In the genomic region with DNA sequence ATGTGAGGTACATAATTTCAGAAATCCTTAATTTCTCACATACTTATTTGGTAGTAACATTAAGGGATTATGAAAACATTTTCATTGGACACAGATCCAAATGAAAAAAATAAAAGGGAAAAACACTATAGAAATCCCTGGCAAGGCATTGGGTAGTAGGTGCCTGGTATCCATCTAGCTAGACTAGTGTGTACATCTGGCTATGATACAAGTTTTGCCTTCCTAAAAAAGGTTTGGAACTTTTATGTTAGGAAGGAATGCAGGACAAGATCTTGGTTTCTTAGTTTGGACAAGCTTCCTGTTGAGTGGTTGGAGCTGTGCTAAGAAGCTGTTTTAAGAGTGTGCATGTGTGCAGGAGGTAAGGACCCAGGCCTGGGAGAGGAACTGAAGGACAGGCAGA, we compare ENCODE assay signal across 27 cellular contexts.
DNase-seq lines count a peak whose midpoint lies in the region; FAIRE-seq and TF ChIP-seq lines count a peak whose summit lies in the region.
"Had no signal": no experiment of that assay in that cellular context is flagged by ENCODE, and none has a peak within 500 bp of the region (broad histone marks: within the 10 kb centered on the region; RNA-seq: fewer than 3 reads in every experiment).

No MANE protein-coding gene starts in this region.

- no peak overlapping the region for H2AFZ ChIP-seq in keratinocyte (ENCODE audit: control insufficient read depth, low read length)

- no peaks in the 10 kb centered on the region for H4K20me1 ChIP-seq in keratinocyte (ENCODE audit: control insufficient read depth, extremely low read depth, insufficient read depth, low read length)
- H4K20me1 ChIP-seq: BLaER1 had no signal

- H3K4me1 ChIP-seq in keratinocyte (ENCODE audit: control insufficient read depth, extremely low read depth, insufficient read depth, low read length) (peaks cover 8% of the 10 kb centered on the region), muscle layer of colon (ENCODE audit: insufficient read depth, low read length) (peaks cover 54% of the 10 kb centered on the region), rectal smooth muscle tissue (ENCODE audit: control insufficient read depth, insufficient read depth, low read length) (peaks cover 19% of the 10 kb centered on the region), stomach smooth muscle (ENCODE audit: control insufficient read depth, insufficient read depth, low read length) (peaks cover 14% of the 10 kb centered on the region)
- H3K4me1 ChIP-seq: BE2C had no signal

- FAIRE-seq in keratinocyte (lab: Jason Lieb, UNC) = peak; percentile 5
- FAIRE-seq: A204.1, GM12878, GM12892, GM18507 had no signal

- no peaks in the 10 kb centered on the region for H3K79me2 ChIP-seq in keratinocyte (ENCODE audit: control insufficient read depth, insufficient read depth, low read length)

- TF ChIP-seq CTCF in keratinocyte (optimal IDR thresholded peaks at IDR 0.05 in 1 of 3, IDR thresholded peaks at IDR 0.05 in 1 of 3, conservative IDR thresholded peaks at IDR 0.05 in 1 of 3; ENCODE audit: extremely low read depth in 1 of 3, insufficient read depth in 2 of 3, low read length in 3 of 3) = no peak

- no peak overlapping the region for H3K4me3 ChIP-seq in keratinocyte (ENCODE audit: control insufficient read depth in 2 of 3, extremely low read depth in 1 of 3, insufficient read depth in 2 of 3, low read depth in 1 of 3, low read length in 3 of 3)
- H3K4me3 ChIP-seq in muscle layer of colon (ENCODE audit: low read depth in 1 of 2, low read length in 2 of 2) = no peak overlapping the region
- H3K4me3 ChIP-seq in rectal smooth muscle tissue (ENCODE audit: low read length) = no peak overlapping the region
- no peak overlapping the region for H3K4me3 ChIP-seq in stomach smooth muscle (ENCODE audit: low read length in 2 of 2)
- H3K4me3 ChIP-seq: BLaER1, GM12878 had no signal

- DNase-seq in keratinocyte (ENCODE audit: low read depth, low spot score) (no peak), T1000 (lab: John Stamatoyannopoulos, UW) (no peak), NCI-H526 (lab: John Stamatoyannopoulos, UW) (no peak), NCI-H1048 (lab: John Stamatoyannopoulos, UW) (no peak), NCI-H524 (lab: John Stamatoyannopoulos, UW) (no peak)
- DNase-seq: 8988T; ACHN; BE2C; C1 segment of cervical spinal cord; CD4-positive, alpha-beta memory T cell; CD4-positive, CD25-positive, alpha-beta regulatory T cell; CD8-positive, alpha-beta memory T cell; COR-L47; DMS 273 treated with DMSO at 0.1 percent for 48 hours; DMS153; DMS79; DND-41; EL; GDM1 had no signal

- H3K4me2 ChIP-seq in keratinocyte (ENCODE audit: control insufficient read depth, extremely low read depth, insufficient read depth, low read depth, low read length) = no peak overlapping the region
- H3K4me2 ChIP-seq: BLaER1 had no signal

- H3K27me3 ChIP-seq in keratinocyte (ENCODE audit: control insufficient read depth, extremely low read depth, insufficient read depth, low read length) = no peaks in the 10 kb centered on the region
- H3K27me3 ChIP-seq in muscle layer of colon (ENCODE audit: control insufficient read depth in 1 of 2, insufficient read depth in 2 of 2, low read length in 2 of 2) = no peaks in the 10 kb centered on the region
- H3K27me3 ChIP-seq in rectal smooth muscle tissue (ENCODE audit: control insufficient read depth, insufficient read depth, low read length) = no peaks in the 10 kb centered on the region
- no peaks in the 10 kb centered on the region for H3K27me3 ChIP-seq in stomach smooth muscle (ENCODE audit: control insufficient read depth in 1 of 2, insufficient read depth in 2 of 2, low read length in 2 of 2)
- H3K27me3 ChIP-seq: BE2C, BLaER1 had no signal

- dilution Hi-C loops in keratinocyte (cut with MboI; ENCODE audit: extremely low pct_ligation_motif_present, low sequenced_read_pairs) = no loop called here

- H3K9me3 ChIP-seq in keratinocyte (ENCODE audit: control insufficient read depth, low read depth, low read length) (no peaks in the 10 kb centered on the region), muscle layer of colon (ENCODE audit: low read length) (no peaks in the 10 kb centered on the region), stomach smooth muscle (ENCODE audit: control insufficient read depth in 2 of 2, low read length in 2 of 2) (no peaks in the 10 kb centered on the region)
- H3K9me3 ChIP-seq: BE2C, BLaER1 had no signal

- no peak overlapping the region for H3K27ac ChIP-seq in keratinocyte (ENCODE audit: control insufficient read depth, insufficient read depth, low read length)
- H3K27ac ChIP-seq in muscle layer of colon (ENCODE audit: low read depth, low read length) = peak overlapping the region; percentile 52
- H3K27ac ChIP-seq in rectal smooth muscle tissue (ENCODE audit: low read depth, low read length) = peak overlapping the region; percentile 29
- peak overlapping the region; percentile 38 for H3K27ac ChIP-seq in stomach smooth muscle (ENCODE audit: low read length)
- H3K27ac ChIP-seq: BLaER1 had no signal

- no peak overlapping the region for H3K9ac ChIP-seq in keratinocyte (ENCODE audit: control insufficient read depth, extremely low read depth, insufficient read depth, low read length)
- H3K9ac ChIP-seq in muscle layer of colon (ENCODE audit: low read length) = no peak overlapping the region
- H3K9ac ChIP-seq in rectal smooth muscle tissue (ENCODE audit: low read length) = no peak overlapping the region
- H3K9ac ChIP-seq in stomach smooth muscle (ENCODE audit: low read length in 2 of 2) = no peak overlapping the region
- H3K9ac ChIP-seq: BLaER1 had no signal

- H3K9me1 ChIP-seq in keratinocyte (ENCODE audit: control insufficient read depth, extremely low read depth, insufficient read depth, low read length) = no peaks in the 10 kb centered on the region

- H3K36me3 ChIP-seq in keratinocyte (ENCODE audit: control insufficient read depth in 2 of 2, extremely low read depth in 1 of 2, insufficient read depth in 2 of 2, low read length in 2 of 2) (no peaks in the 10 kb centered on the region), muscle layer of colon (ENCODE audit: insufficient read depth, low read length) (no peaks in the 10 kb centered on the region), rectal smooth muscle tissue (ENCODE audit: control insufficient read depth, insufficient read depth, low read length) (no peaks in the 10 kb centered on the region), stomach smooth muscle (ENCODE audit: control insufficient read depth in 2 of 2, insufficient read depth in 2 of 2, low read length in 2 of 2) (no peaks in the 10 kb centered on the region)
- H3K36me3 ChIP-seq: BE2C, BLaER1 had no signal
